Comparison of ENCODE assay signal across 17 cellular contexts in the genomic region with DNA sequence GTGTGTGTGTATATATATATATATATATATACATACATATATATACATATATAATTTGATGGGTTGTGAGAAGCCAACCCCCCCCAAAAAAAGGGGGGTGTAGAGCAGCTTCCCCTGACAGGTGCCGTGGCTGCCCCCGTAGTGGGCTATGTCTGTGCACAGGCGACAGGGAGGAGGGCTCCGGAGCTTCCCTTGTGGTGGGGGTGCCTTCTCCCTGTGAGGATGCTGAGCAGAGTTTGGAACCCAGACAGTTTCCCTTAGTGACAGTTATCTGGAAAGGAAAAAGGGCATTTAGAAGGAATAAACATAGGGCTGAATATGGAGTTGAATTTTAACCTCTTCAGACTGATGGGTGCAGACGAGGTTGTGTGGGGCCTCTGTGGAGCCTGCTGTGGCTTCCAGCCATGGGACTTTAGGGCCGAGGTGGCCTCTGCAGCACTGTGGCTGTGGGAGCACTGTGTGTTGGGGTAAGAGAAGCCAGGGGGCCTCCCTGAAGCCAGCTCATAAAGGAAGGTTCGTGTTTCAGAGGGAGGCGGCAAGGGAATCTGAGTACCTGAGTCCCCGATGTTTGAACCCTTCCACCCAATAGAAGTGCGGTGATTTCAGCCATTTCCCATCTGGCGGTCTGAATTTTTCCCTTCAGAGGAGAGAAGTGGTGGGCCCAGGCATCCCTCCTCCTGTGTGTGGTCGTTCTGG. TPM values are rescaled to one million over a fixed set of nuclear protein-coding genes. Genes with fewer than 3 reads are reported as not detected.
DNase-seq lines count a peak whose midpoint lies in the region; TF ChIP-seq lines count a peak whose summit lies in the region.
"Had no signal": no experiment of that assay in that cellular context is flagged by ENCODE, and none has a peak within 500 bp of the region (broad histone marks: within the 10 kb centered on the region; RNA-seq: fewer than 3 reads in every experiment).

No MANE protein-coding gene starts in this region.

- 58 to 72% (median 67%) methylated on average over 12 of the region's 12 CpGs for whole genome bisulfite sequencing in stomach, 5 donors

- TF ChIP-seq CTCF in OCI-LY1 (IDR thresholded peaks at IDR 0.05; ENCODE audit: low read length) (no peak), stomach (IDR thresholded peaks at IDR 0.05) (no peak)

- H3K9me3 ChIP-seq in OCI-LY1 (ENCODE audit: low read length) (no peaks in the 10 kb centered on the region), stomach (no peaks in the 10 kb centered on the region)
- H3K9me3 ChIP-seq: A549, thoracic aorta had no signal

- H3K9ac ChIP-seq in OCI-LY1 (ENCODE audit: low read length): peak overlapping the region; percentile 42; the same call in 1 of the 2 replicates

- H2AFZ ChIP-seq in OCI-LY1 (ENCODE audit: low read length): no peak overlapping the region

- H3K4me3 Mint-ChIP-seq in activated T-cell treated with anti-CD3 and anti-CD28 coated beads, Interleukin-2, amount 50 U/mL, for 24 hours: no peak overlapping the region
- H3K4me3 Mint-ChIP-seq: activated B cell treated with CpG ODN at 0.5 μM for 24 hours; dendritic cell treated with granulocyte-macrophage colony-stimulating factor and Interleukin-4, amounts not matched to agents 40 ng/mL and 50 ng/mL, for 4 days had no signal

- H3K27me3 Mint-ChIP-seq in activated T-cell treated with anti-CD3 and anti-CD28 coated beads, Interleukin-2, amount 50 U/mL, for 24 hours: no peaks in the 10 kb centered on the region
- H3K27me3 Mint-ChIP-seq: activated B cell treated with CpG ODN at 0.5 μM for 24 hours; dendritic cell treated with granulocyte-macrophage colony-stimulating factor and Interleukin-4, amounts not matched to agents 40 ng/mL and 50 ng/mL, for 4 days had no signal

- DNase-seq in activated T-cell treated with anti-CD3 and anti-CD28 coated beads, Interleukin-2, amount 50 U/mL, for 24 hours: no peak
- DNase-seq in activated T-cell treated with anti-CD3 and anti-CD28 coated beads for 4 hours (no peak), left kidney (ENCODE audit: low read depth, low spot score) (peak; percentile 79), stomach (no peak), DMS153 (lab: John Stamatoyannopoulos, UW) (no peak), NK-92 (lab: John Stamatoyannopoulos, UW; ENCODE audit: unreplicated experiment) (no peak)
- DNase-seq in effector CD8-positive, alpha-beta T cell (lab: John Stamatoyannopoulos, UW): no peak
- DNase-seq: activated B cell treated with CpG ODN at 0.5 μM for 24 hours; activated CD8-positive, alpha-beta memory T cell treated with anti-CD3 and anti-CD28 coated beads, Interleukin-2, amount 50 U/mL, for 48 hours; NCI-H1694; NK-92 treated with Interleukin-12 subunit alpha and Interleukin-12 subunit beta, amount 100 ng/mL, for 24 hours had no signal

- peaks cover 100% of the 10 kb centered on the region for H3K4me1 ChIP-seq in OCI-LY1 (ENCODE audit: insufficient read depth, low read length, severe bottlenecking)
- peaks cover 44 to 68% (median 59%) of the 10 kb centered on the region in 4 donors for H3K4me1 ChIP-seq in stomach

- H3K9me3 Mint-ChIP-seq in activated T-cell treated with anti-CD3 and anti-CD28 coated beads, Interleukin-2, amount 50 U/mL, for 24 hours: no peaks in the 10 kb centered on the region
- H3K9me3 Mint-ChIP-seq: activated B cell treated with CpG ODN at 0.5 μM for 24 hours; dendritic cell treated with granulocyte-macrophage colony-stimulating factor and Interleukin-4, amounts not matched to agents 40 ng/mL and 50 ng/mL, for 4 days had no signal

- no peaks in the 10 kb centered on the region for H3K27me3 ChIP-seq in OCI-LY1 (ENCODE audit: insufficient read depth, low read length)
- no peaks in the 10 kb centered on the region for H3K27me3 ChIP-seq in stomach

- intact Hi-C loops in stomach (cut with DNase I; ENCODE audit: low total_unique reads): no loop called here

- H4K20me1 ChIP-seq in OCI-LY1 (ENCODE audit: insufficient read depth, low read length): no peaks in the 10 kb centered on the region

- no peak for TF ChIP-seq EP300 in stomach (IDR thresholded peaks at IDR 0.05)

- H3K27ac ChIP-seq in OCI-LY1 (ENCODE audit: low read depth, low read length, poor library complexity, severe bottlenecking) (peak overlapping the region; percentile 97), stomach (peak overlapping the region in 4 of 5 donors; percentile 32 to 71 (median 56))
- H3K27ac ChIP-seq: A549 had no signal

- no peak overlapping the region for H3K4me3 ChIP-seq in OCI-LY1 (ENCODE audit: low read depth, low read length, poor library complexity, severe bottlenecking)
- no peak overlapping the region for H3K4me3 ChIP-seq in stomach
- H3K4me3 ChIP-seq: A549, K562, skin epidermis, thoracic aorta had no signal

- H3K9me2 ChIP-seq in OCI-LY1 (ENCODE audit: low read depth, low read length): no peaks in the 10 kb centered on the region

- H3K79me2 ChIP-seq in OCI-LY1 (ENCODE audit: insufficient read depth, low read length): no peaks in the 10 kb centered on the region

- H3K36me3 Mint-ChIP-seq in activated T-cell treated with anti-CD3 and anti-CD28 coated beads, Interleukin-2, amount 50 U/mL, for 24 hours (ENCODE audit: low read depth): peaks cover 87% of the 10 kb centered on the region

- H3K4me2 ChIP-seq in OCI-LY1 (ENCODE audit: low read length): peak overlapping the region; percentile 31; the same call in 1 of the 2 replicates
- H3K4me2 ChIP-seq: A549 had no signal

- TF ChIP-seq POLR2A in stomach (IDR thresholded peaks at IDR 0.05): no peak

- H3K27ac Mint-ChIP-seq in activated T-cell treated with anti-CD3 and anti-CD28 coated beads, Interleukin-2, amount 50 U/mL, for 24 hours: peak overlapping the region; percentile 63

- H3K36me3 ChIP-seq in OCI-LY1 (ENCODE audit: insufficient read depth, low read length) (peaks cover 60% of the 10 kb centered on the region), stomach (peaks cover 42 to 77% (median 74%) of the 10 kb centered on the region in 4 donors)

- H3F3A ChIP-seq in OCI-LY1 (ENCODE audit: insufficient read depth, low read length): peaks cover 4% of the 10 kb centered on the region; the same call in 1 of the 2 replicates

- H3K4me1 Mint-ChIP-seq in activated T-cell treated with anti-CD3 and anti-CD28 coated beads, Interleukin-2, amount 50 U/mL, for 24 hours (ENCODE audit: low read depth): peaks cover 7% of the 10 kb centered on the region

RNA-seq across cellular contexts. Expression of gene XRCC3, which starts 19.8 kb away (rescaled TPM):
- total RNA-seq in stomach: 10 to 100 TPM in 2 of 5 donors, 1 to 10 TPM in 3; 2.6 to 70.1 (median 7.0) TPM
- 1 to 10 TPM; 3.5 to 6.2 (median 3.8) TPM for polyA plus RNA-seq in stomach

RNA-seq across cellular contexts. Expression of gene ZFYVE21, which starts 20.1 kb away (rescaled TPM):
- 100 to 1,000 TPM in 2 of 5 donors, 10 to 100 TPM in 3; 28.0 to 150 (median 64.8) TPM for total RNA-seq in stomach
- 10 to 100 TPM; 51.9 to 95.5 (median 81.0) TPM for polyA plus RNA-seq in stomach
